ENCODE assay signal across 8 cellular contexts in genomic region chr10:110919349-110919931, GRCh38. TPM values are rescaled to one million over a fixed set of nuclear protein-coding genes. Genes with fewer than 3 reads are reported as not detected.
A peak's percentile ranks its signal among the peaks of the same experiment; 100 is the strongest.
DNase-seq lines count a peak whose midpoint lies in the region; ATAC-seq and TF ChIP-seq lines count a peak whose summit lies in the region.

SHOC2 (plus strand) TSS chr10:110919604; CDS start chr10:110964359, 44,755 bp downstream.

- H3K9me3 Mint-ChIP-seq in activated CD4-positive, alpha-beta memory T cell treated with anti-CD3 and anti-CD28 coated beads for 36 hours = no peaks in the 10 kb centered on the region

- CTCF ChIA-PET in activated CD4-positive, alpha-beta memory T cell treated with anti-CD3 and anti-CD28 coated beads for 36 hours (lab: Charles Lee) = interaction anchor here (3.1 kb wide), 1 partner anchor 16 kb away, joined by 14 read pairs; no protein-coding TSS in a partner anchor

- ATAC-seq in GM21423 (IDR thresholded peaks at IDR 0.05; ENCODE audit: unreplicated experiment) = peak; percentile 12
- ATAC-seq in mucosa of descending colon = peak; percentile 57
- ATAC-seq in HG02840 (IDR thresholded peaks at IDR 0.05; ENCODE audit: low FRiP score, unreplicated experiment) = no peak

- H3K4me1 ChIP-seq in mucosa of descending colon (ENCODE audit: low read depth) = peaks cover 27% of the 10 kb centered on the region

- H3K36me3 ChIP-seq in mucosa of descending colon (ENCODE audit: low read depth) = peaks cover 7% of the 10 kb centered on the region

- no peaks in the 10 kb centered on the region for H3K27me3 Mint-ChIP-seq in activated CD4-positive, alpha-beta memory T cell treated with anti-CD3 and anti-CD28 coated beads for 36 hours

- no peaks in the 10 kb centered on the region for H3K9me3 ChIP-seq in mucosa of descending colon

- no peak for TF ChIP-seq CTCF in mucosa of descending colon (IDR thresholded peaks at IDR 0.05)

- POLR2A ChIA-PET in activated CD4-positive, alpha-beta memory T cell treated with anti-CD3 and anti-CD28 coated beads for 36 hours (lab: Charles Lee) = interaction anchor here (0.8 to 2.2 kb wide), 15 partner anchors 10 to 173 kb away, joined by 3 to 11 read pairs (median 5); partner anchors contain the start of gene PDCD4

- H3K36me3 Mint-ChIP-seq in activated CD4-positive, alpha-beta memory T cell treated with anti-CD3 and anti-CD28 coated beads for 36 hours = peaks cover 9% of the 10 kb centered on the region

- H3K27ac Mint-ChIP-seq in activated CD4-positive, alpha-beta memory T cell treated with anti-CD3 and anti-CD28 coated beads for 36 hours = peak within 1 kb of the TSS; percentile 99

- H3K4me3 Mint-ChIP-seq in activated CD4-positive, alpha-beta memory T cell treated with anti-CD3 and anti-CD28 coated beads for 36 hours = peak within 1 kb of the TSS; percentile 92

- H3K4me1 Mint-ChIP-seq in activated CD4-positive, alpha-beta memory T cell treated with anti-CD3 and anti-CD28 coated beads for 36 hours (ENCODE audit: low read depth) = peaks cover 45% of the 10 kb centered on the region

- peak within 1 kb of the TSS; percentile 93 for H3K4me3 ChIP-seq in Jurkat, Clone E6-1 (ENCODE audit: low read length)
- peak within 1 kb of the TSS; percentile 70 for H3K4me3 ChIP-seq in mucosa of descending colon

- intact Hi-C loops in activated CD4-positive, alpha-beta memory T cell treated with anti-CD3 and anti-CD28 coated beads for 36 hours (cut with micrococcal nuclease) = loop anchor here (1.0 to 10.0 kb wide), 8 partner anchors 48 to 709 kb away; partner anchors contain the start of genes DUSP5, PDCD4 and SMC3
- intact Hi-C loops in mucosa of descending colon (cut with DNase I, micrococcal nuclease) = no loop called here

- DNase-seq in D341Med (ENCODE audit: low spot score) (peak; percentile 85), mucosa of descending colon (peak in 2 of 3 donors; percentile 97 to 100)
- no peak for DNase-seq in Jurkat, Clone E6-1 (ENCODE audit: low read depth, low spot score)
- DNase-seq in activated CD4-positive, alpha-beta memory T cell treated with anti-CD3 and anti-CD28 coated beads for 36 hours = peak; percentile 99
- peak; percentile 98 for DNase-seq in effector CD4-positive, alpha-beta T cell
- DNase-seq in stimulated activated CD8-positive, alpha-beta memory T cell treated with anti-CD3 and anti-CD28 coated beads, Interleukin-7, amount 100 ng/mL, for 4 hours (ENCODE audit: low read depth in 2 of 2) = peak; percentile 99

RNA-seq across cellular contexts. Expression of gene SHOC2, which starts in this region (rescaled TPM):
- polyA plus RNA-seq in Jurkat, Clone E6-1 (2012; ENCODE audit: insufficient read depth, insufficient read length) = 15.2 TPM
- total RNA-seq in activated CD4-positive, alpha-beta memory T cell treated with anti-CD3 and anti-CD28 coated beads for 36 hours = 10 to 100 TPM; 30.7 to 32.5 TPM
- total RNA-seq in mucosa of descending colon = 10 to 100 TPM; 68.5 to 90.7 (median 72.3) TPM
